ENCODE assay signal across 1 cellular context in the genomic region with DNA sequence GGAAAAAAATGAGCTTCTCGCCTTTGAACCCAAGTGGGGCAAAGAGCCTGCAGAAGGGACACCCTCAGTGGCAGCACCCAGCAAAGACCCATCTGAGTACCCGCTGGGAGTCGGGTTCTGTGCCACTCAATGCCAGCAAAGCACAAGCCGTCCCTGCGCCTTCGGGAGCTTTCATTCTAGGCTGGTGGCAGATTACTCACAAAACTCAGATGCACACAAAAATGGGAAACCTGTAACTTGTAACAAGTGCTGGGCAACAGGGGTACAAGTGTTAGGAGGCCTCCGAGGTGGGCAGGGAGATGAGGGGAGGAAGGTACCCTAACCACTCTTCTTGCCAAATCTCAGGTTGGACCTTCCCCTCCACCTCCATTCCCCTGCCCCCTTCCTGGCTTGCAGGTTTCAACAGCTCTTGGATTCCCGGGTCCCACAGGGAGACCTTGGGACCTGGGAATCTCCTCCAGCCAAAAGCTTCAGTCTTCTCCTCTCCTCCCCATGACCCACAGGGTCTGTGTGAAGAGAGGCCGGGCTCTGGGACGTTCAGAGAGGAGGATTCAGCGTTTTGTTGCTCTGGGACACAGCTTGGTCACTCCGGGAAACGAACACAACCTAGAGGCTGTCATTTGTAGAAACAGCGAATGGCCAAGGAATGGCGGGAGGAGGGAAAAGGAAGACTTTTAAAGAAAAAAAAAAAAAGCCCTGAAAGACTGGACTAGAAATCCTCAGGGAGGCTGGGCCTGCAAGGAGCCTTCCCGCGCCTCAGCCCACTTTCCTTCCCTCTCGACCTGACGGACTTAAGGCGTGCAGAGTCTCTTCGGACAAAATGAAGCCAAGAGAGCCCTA.
TF ChIP-seq lines count a peak whose summit lies in the region.

No MANE protein-coding gene starts in this region.

TF ChIP-seq in HCT116, 20 proteins besides CTCF, POLR2A, EP300 and RAD21 (continued from another document):
- TF ChIP-seq YY1 (IDR thresholded peaks at IDR 0.05; ENCODE audit: extremely low read depth, insufficient replicate concordance, low read depth, low read length): no peak
- TF ChIP-seq EZH2phosphoT487 (IDR thresholded peaks at IDR 0.05; ENCODE audit: borderline replicate concordance): no peak
